ENCODE assay signal across 23 cellular contexts in genomic region chr15:85722789-85723188, GRCh38.
A peak's percentile ranks its signal among the peaks of the same experiment; 100 is the strongest.
DNase-seq lines count a peak whose midpoint lies in the region; FAIRE-seq and TF ChIP-seq lines count a peak whose summit lies in the region.
"Had no signal": no experiment of that assay in that cellular context is flagged by ENCODE, and none has a peak within 500 bp of the region (broad histone marks: within the 10 kb centered on the region; RNA-seq: fewer than 3 reads in every experiment).

No MANE protein-coding gene starts in this region.

- H3K9me3 ChIP-seq in effector memory CD4-positive, alpha-beta T cell (ENCODE audit: control insufficient read depth, low read length), result no peaks in the 10 kb centered on the region
- H3K9me3 ChIP-seq in kidney (ENCODE audit: control insufficient read depth in 1 of 2, low read length in 2 of 2), result no peaks in the 10 kb centered on the region
- no peaks in the 10 kb centered on the region for H3K9me3 ChIP-seq in mesenchymal stem cell (ENCODE audit: control insufficient read depth, low read length)

- no peak for DNase-seq in activated naive CD4-positive, alpha-beta T cell treated with anti-CD3 and anti-CD28 coated beads for 36 hours
- no peak for DNase-seq in activated naive CD4-positive, alpha-beta T cell treated with Interleukin-2 at 50 U/mL for 16 hours
- no peak for DNase-seq in effector memory CD4-positive, alpha-beta T cell
- no peak for DNase-seq in osteocyte (ENCODE audit: extremely low spot score, unreplicated experiment)
- no peak for DNase-seq in kidney
- DNase-seq in NCI-H1417 treated with DMSO at 0.1 percent for 48 hours (lab: John Stamatoyannopoulos, UW), result no peak
- no peak for DNase-seq in mesenchymal stem cell
- DNase-seq: ACHN; activated CD4-positive, alpha-beta T cell treated with anti-CD3 and anti-CD28 coated beads for 4 hours; amniotic stem cell; central memory CD4-positive, alpha-beta T cell; GOT3; KG1; mammary epithelial cell; NCI-H1048; NCI-H2081; NCI-H446; NK-92 treated with Interleukin-12 subunit alpha and Interleukin-12 subunit beta, amount 100 ng/mL, for 24 hours; stimulated activated CD4-positive, alpha-beta T cell treated with anti-CD3 and anti-CD28 coated beads, Interleukin-2, amount 100 ng/mL, for 24 hours had no signal

- peaks cover 17% of the 10 kb centered on the region for H3K79me1 ChIP-seq in mesenchymal stem cell (replicated peaks; ENCODE audit: low read length, poor library complexity, severe bottlenecking)

- no peak overlapping the region for H3K14ac ChIP-seq in mesenchymal stem cell (ENCODE audit: low read length in 2 of 2)

- H2AFZ ChIP-seq in mesenchymal stem cell (ENCODE audit: low read depth, low read length), result no peak overlapping the region

- H2BK15ac ChIP-seq in mesenchymal stem cell (ENCODE audit: low read depth, poor library complexity, severe bottlenecking), result no peak overlapping the region

- H2BK12ac ChIP-seq in mesenchymal stem cell (ENCODE audit: low read length in 2 of 2), result no peak overlapping the region

- no peak overlapping the region for H2BK5ac ChIP-seq in mesenchymal stem cell (ENCODE audit: low read depth, low read length, poor library complexity, severe bottlenecking)

- no peak for FAIRE-seq in kidney (lab: Jason Lieb, UNC)
- FAIRE-seq: RCC 7860 had no signal

- H3K4me1 Mint-ChIP-seq in activated naive CD4-positive, alpha-beta T cell treated with anti-CD3 and anti-CD28 coated beads for 36 hours (ENCODE audit: low read depth), result peaks cover 77% of the 10 kb centered on the region
- peaks cover 16 to 26% (median 19%) of the 10 kb centered on the region in 3 donors for H3K4me1 Mint-ChIP-seq in IgD-negative memory B cell
- H3K4me1 Mint-ChIP-seq in osteocyte (ENCODE audit: unreplicated experiment), result peaks cover 46% of the 10 kb centered on the region

- no peak overlapping the region for H3K18ac ChIP-seq in mesenchymal stem cell (ENCODE audit: low read depth in 1 of 2, low read length in 2 of 2)

- 89% methylated on average over 2 of the region's 2 CpGs for WGBS in mesenchymal stem cell

- no peak overlapping the region for H3K4me2 ChIP-seq in mesenchymal stem cell (ENCODE audit: low read length, poor library complexity, severe bottlenecking)

- no peaks in the 10 kb centered on the region for H3K27me3 ChIP-seq in effector memory CD4-positive, alpha-beta T cell (replicated peaks; ENCODE audit: control insufficient read depth, insufficient read depth, low read length, poor library complexity, severe bottlenecking)
- no peaks in the 10 kb centered on the region for H3K27me3 ChIP-seq in mesenchymal stem cell (ENCODE audit: control insufficient read depth in 1 of 2, insufficient read depth in 1 of 2, low read length in 2 of 2)

- H2AK5ac ChIP-seq in mesenchymal stem cell (ENCODE audit: low read length, severe bottlenecking), result no peak overlapping the region

- H2BK120ac ChIP-seq in mesenchymal stem cell (ENCODE audit: low read depth, low read length), result no peak overlapping the region

- no peak overlapping the region for H3K4me3 ChIP-seq in effector memory CD4-positive, alpha-beta T cell (ENCODE audit: insufficient read depth, low read depth, low read length, poor library complexity, severe bottlenecking)
- H3K4me3 ChIP-seq in kidney (ENCODE audit: low read length in 2 of 2), result no peak overlapping the region
- H3K4me3 ChIP-seq in mesenchymal stem cell (ENCODE audit: insufficient read depth in 1 of 2, low read depth in 1 of 2, low read length in 2 of 2), result no peak overlapping the region

- no peak overlapping the region for H3K4ac ChIP-seq in mesenchymal stem cell (ENCODE audit: low read depth in 1 of 2, low read length in 2 of 2)

- H3K36me3 ChIP-seq in effector memory CD4-positive, alpha-beta T cell (ENCODE audit: control insufficient read depth, insufficient read depth, low read length), result peaks cover 74% of the 10 kb centered on the region
- H3K36me3 ChIP-seq in kidney (ENCODE audit: control insufficient read depth in 1 of 2, insufficient read depth in 2 of 2, low read length in 2 of 2) (peaks cover 61 to 73% of the 10 kb centered on the region in 2 donors), mesenchymal stem cell (ENCODE audit: control insufficient read depth in 1 of 2, insufficient read depth in 2 of 2, low read depth in 1 of 2, low read length in 2 of 2) (peaks cover 22 to 96% of the 10 kb centered on the region in 2 experiments)

- H3K4me3 Mint-ChIP-seq in activated naive CD4-positive, alpha-beta T cell treated with anti-CD3 and anti-CD28 coated beads for 36 hours, result no peak overlapping the region
- H3K4me3 Mint-ChIP-seq in IgD-negative memory B cell (peak overlapping the region in 1 of 4 donors; percentile 9), osteocyte (ENCODE audit: unreplicated experiment) (no peak overlapping the region)
- H3K4me3 Mint-ChIP-seq: nephron had no signal

- peaks cover 48% of the 10 kb centered on the region for H3K36me3 Mint-ChIP-seq in activated naive CD4-positive, alpha-beta T cell treated with anti-CD3 and anti-CD28 coated beads for 36 hours (ENCODE audit: low read depth)
- H3K36me3 Mint-ChIP-seq in IgD-negative memory B cell (peaks cover 5% of the 10 kb centered on the region), osteocyte (ENCODE audit: unreplicated experiment) (peaks cover 57% of the 10 kb centered on the region)

- H3K4me1 ChIP-seq in effector memory CD4-positive, alpha-beta T cell (ENCODE audit: control insufficient read depth, insufficient read depth, low read length, poor library complexity, severe bottlenecking), result peaks cover 3% of the 10 kb centered on the region
- H3K4me1 ChIP-seq in kidney (ENCODE audit: control insufficient read depth in 1 of 2, insufficient read depth in 1 of 2, low read depth in 1 of 2, low read length in 2 of 2), result no peaks in the 10 kb centered on the region
- H3K4me1 ChIP-seq in mesenchymal stem cell (ENCODE audit: control insufficient read depth, insufficient read depth, low read depth, low read length), result no peaks in the 10 kb centered on the region

- H3K9ac ChIP-seq in kidney (ENCODE audit: low read length in 2 of 2) (no peak overlapping the region), mesenchymal stem cell (ENCODE audit: low read length) (no peak overlapping the region)

- intact Hi-C loops in activated naive CD4-positive, alpha-beta T cell treated with anti-CD3 and anti-CD28 coated beads for 36 hours (cut with micrococcal nuclease), result loop anchor here (5.0 kb wide), 5 partner anchors 180 to 425 kb away; no protein-coding TSS in a partner anchor
- intact Hi-C loops in kidney (cut with DNase I), result no loop called here

- no peak for TF ChIP-seq CTCF in osteocyte (IDR thresholded peaks at IDR 0.05)
- no peak for TF ChIP-seq CTCF in kidney (IDR thresholded peaks at IDR 0.05; ENCODE audit: borderline replicate concordance, extremely low read depth, insufficient read depth)

- no peak overlapping the region for H3K23ac ChIP-seq in mesenchymal stem cell (ENCODE audit: low read length in 2 of 2)

- no peak overlapping the region for H4K8ac ChIP-seq in mesenchymal stem cell (ENCODE audit: low read length)

- no peaks in the 10 kb centered on the region for H3K9me3 Mint-ChIP-seq in activated naive CD4-positive, alpha-beta T cell treated with anti-CD3 and anti-CD28 coated beads for 36 hours
- no peaks in the 10 kb centered on the region for H3K9me3 Mint-ChIP-seq in IgD-negative memory B cell
- no peaks in the 10 kb centered on the region for H3K9me3 Mint-ChIP-seq in osteocyte (ENCODE audit: unreplicated experiment)
- H3K9me3 Mint-ChIP-seq: nephron had no signal

- peak overlapping the region; percentile 38 for H3K27ac Mint-ChIP-seq in activated naive CD4-positive, alpha-beta T cell treated with anti-CD3 and anti-CD28 coated beads for 36 hours
- H3K27ac Mint-ChIP-seq in IgD-negative memory B cell (peak overlapping the region in 2 of 3 donors; percentile 31 to 75), osteocyte (ENCODE audit: unreplicated experiment) (peak overlapping the region; percentile 8)
- H3K27ac Mint-ChIP-seq: nephron had no signal

- CTCF ChIA-PET in activated naive CD4-positive, alpha-beta T cell treated with anti-CD3 and anti-CD28 coated beads for 36 hours (lab: Charles Lee), result interaction anchor here (1.4 kb wide), 1 partner anchor 10 kb away, joined by 8 read pairs; no protein-coding TSS in a partner anchor

- no peaks in the 10 kb centered on the region for H3K27me3 Mint-ChIP-seq in activated naive CD4-positive, alpha-beta T cell treated with anti-CD3 and anti-CD28 coated beads for 36 hours (ENCODE audit: low read depth)
- H3K27me3 Mint-ChIP-seq in IgD-negative memory B cell (no peaks in the 10 kb centered on the region), osteocyte (ENCODE audit: unreplicated experiment) (no peaks in the 10 kb centered on the region)

- no peak overlapping the region for H4K91ac ChIP-seq in mesenchymal stem cell (ENCODE audit: low read length)

- peak overlapping the region; percentile 1 for H3K27ac ChIP-seq in effector memory CD4-positive, alpha-beta T cell (ENCODE audit: insufficient read depth, low read length, poor library complexity, severe bottlenecking)
- H3K27ac ChIP-seq in kidney (ENCODE audit: low read depth in 2 of 2, low read length in 2 of 2) (no peak overlapping the region), mesenchymal stem cell (ENCODE audit: low read length, poor library complexity, severe bottlenecking) (no peak overlapping the region)
- H3K27ac ChIP-seq: C4-2B had no signal
